ENCODE assay signal across 1 cellular context in genomic region chr1:28091043-28091781, GRCh38.
TF ChIP-seq lines count a peak whose summit lies in the region.

No MANE protein-coding gene starts in this region.

TF ChIP-seq in H1, 55 proteins besides CTCF, POLR2A, EP300 and RAD21 (continued from another document):
- TF ChIP-seq ASH2L (IDR thresholded peaks at IDR 0.05; ENCODE audit: low read length) (no peak), TAF7 (optimal IDR thresholded peaks at IDR 0.05; ENCODE audit: borderline replicate concordance, low read depth, low read length) (no peak), FOSL1 (IDR thresholded peaks at IDR 0.05; ENCODE audit: insufficient read depth, low read depth, low read length) (no peak), TBP (IDR thresholded peaks at IDR 0.05; ENCODE audit: low read depth, low read length) (no peak), CHD1 (IDR thresholded peaks at IDR 0.05; ENCODE audit: low read depth, low read length) (no peak), SP4 (IDR thresholded peaks at IDR 0.05; ENCODE audit: low read length) (no peak), SP1 (IDR thresholded peaks at IDR 0.05; ENCODE audit: low read depth, low read length) (no peak), BRCA1 (IDR thresholded peaks at IDR 0.05; ENCODE audit: low read depth, low read length) (no peak), HDAC6 (IDR thresholded peaks at IDR 0.05; ENCODE audit: low read depth, low read length) (no peak), KDM5A (IDR thresholded peaks at IDR 0.05; ENCODE audit: low read length) (no peak), HDAC2 (IDR thresholded peaks at IDR 0.05; ENCODE audit: borderline replicate concordance in 1 of 2, low read depth in 2 of 2, low read length in 2 of 2) (no peak), MAFK (IDR thresholded peaks at IDR 0.05; ENCODE audit: low read depth, low read length) (no peak), CBX5 (IDR thresholded peaks at IDR 0.05; ENCODE audit: low read depth, low read length) (no peak)
